ENCODE assay signal across 8 cellular contexts in the genomic region with DNA sequence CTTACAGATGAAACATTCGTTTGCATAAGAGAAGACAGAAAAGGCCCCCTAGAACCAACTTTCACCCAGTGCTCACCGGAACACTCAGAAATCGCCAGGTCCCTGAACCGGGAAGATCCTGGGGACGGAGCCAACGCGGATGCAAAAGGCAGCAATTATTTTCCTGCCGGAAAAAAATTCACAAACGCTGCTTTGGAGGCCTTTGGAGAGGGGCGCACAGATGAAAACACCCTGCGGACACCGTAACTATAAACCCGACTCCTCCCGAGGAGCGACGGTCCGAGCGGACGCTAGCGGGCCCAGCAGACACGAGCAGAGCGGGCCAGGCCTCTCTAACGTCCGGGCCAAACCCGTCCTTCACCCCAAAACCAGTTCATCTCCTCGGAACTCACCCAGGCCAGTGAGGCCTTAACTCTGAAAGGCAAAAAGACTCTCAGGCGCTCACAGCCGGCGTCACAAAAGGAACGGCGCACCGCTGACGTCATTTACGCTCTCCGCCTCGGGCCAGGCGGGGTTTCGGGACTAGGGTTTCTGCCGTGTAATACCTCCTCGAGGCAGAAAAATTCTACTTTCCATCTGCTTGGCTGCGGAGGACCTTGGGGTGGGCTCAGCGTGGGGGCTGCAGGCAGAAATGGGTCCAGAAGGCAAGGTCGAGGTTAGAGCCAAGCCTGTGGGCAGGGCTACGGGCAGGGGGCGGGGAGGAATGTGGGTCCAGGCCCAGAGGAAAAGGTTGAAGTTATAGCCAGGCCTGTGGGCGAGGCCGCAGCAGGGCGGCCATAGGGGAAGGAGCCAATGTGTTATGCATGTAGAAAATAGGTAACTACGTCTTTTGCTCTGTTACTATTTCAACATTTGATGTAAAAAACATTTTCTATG. TPM values are rescaled to one million over a fixed set of nuclear protein-coding genes. Genes with fewer than 3 reads are reported as not detected.
DNase-seq lines count a peak whose midpoint lies in the region; ATAC-seq and TF ChIP-seq lines count a peak whose summit lies in the region.

A gene (minus strand): TSS at position 463 of the 876 bp plus-strand sequence. CDS start 2,413 bp downstream, outside the sequence.

- H3K9me2 ChIP-seq in PC-9 (ENCODE audit: insufficient read depth), result no peaks in the 10 kb centered on the region

- peaks cover 34% of the 10 kb centered on the region for H3K36me3 Mint-ChIP-seq in activated T-cell treated with anti-CD3 and anti-CD28 coated beads, Interleukin-2, amount 50 U/mL, for 4 hours (ENCODE audit: insufficient read depth)

- POLR2A ChIA-PET in AG04449 (lab: Yijun Ruan, JAX) (no interaction called here), PC-9 (lab: Charles Lee; ENCODE audit: unreplicated experiment) (no interaction called here)

- H3K4me1 ChIP-seq in PC-9 (replicated peaks; ENCODE audit: insufficient read depth) (peaks cover 10% of the 10 kb centered on the region; the same call in 1 of the 2 replicates), esophagus (ENCODE audit: control insufficient read depth in 2 of 2, insufficient read depth in 2 of 2, low read length in 1 of 2) (no peaks in the 10 kb centered on the region), mucosa of rectum (ENCODE audit: control insufficient read depth in 2 of 2, insufficient read depth in 2 of 2, low read length in 2 of 2) (peaks cover 0 to 6% of the 10 kb centered on the region in 2 donors)

- H4K20me1 ChIP-seq in PC-9 (ENCODE audit: insufficient read depth), result no peaks in the 10 kb centered on the region

- peak; percentile 77 for ATAC-seq in GM18909 (IDR thresholded peaks at IDR 0.05; ENCODE audit: poor library complexity, unreplicated experiment)
- ATAC-seq in activated T-cell treated with anti-CD3 and anti-CD28 coated beads, Interleukin-2, amount 50 U/mL, for 4 hours, result peak; percentile 93 to 97

- no TSS peak for BruUV-seq in PC-9 (replicated peaks; lab: Mats Ljungman, UMichigan)

- H3K9ac ChIP-seq in mucosa of rectum (ENCODE audit: low read depth in 1 of 2, low read length in 2 of 2), result peak within 1 kb of the TSS; percentile 94 to 97

- H3K9me3 ChIP-seq in PC-9 (ENCODE audit: insufficient read depth, low read depth) (peaks cover 50% of the 10 kb centered on the region), esophagus (ENCODE audit: control insufficient read depth in 2 of 2, insufficient read depth in 1 of 2, low read depth in 1 of 2, low read length in 1 of 2) (peaks cover 0 to 6% of the 10 kb centered on the region in 2 donors), mucosa of rectum (ENCODE audit: control insufficient read depth in 2 of 2, low read length in 2 of 2) (peaks cover 6 to 9% of the 10 kb centered on the region in 2 donors)

- H3K36me3 ChIP-seq in PC-9 (ENCODE audit: low read depth) (peaks cover 38% of the 10 kb centered on the region), esophagus (ENCODE audit: control insufficient read depth in 2 of 2, insufficient read depth in 2 of 2, low read length in 1 of 2) (peaks cover 16 to 24% of the 10 kb centered on the region in 2 donors), mucosa of rectum (ENCODE audit: control insufficient read depth in 2 of 2, insufficient read depth in 2 of 2, low read length in 2 of 2) (peaks cover 26 to 27% of the 10 kb centered on the region in 2 donors)

- H3K4me3 ChIP-seq in AG04449 (ENCODE audit: low read depth, low read length) (peak within 1 kb of the TSS; percentile 93), PC-9 (peak within 1 kb of the TSS; percentile 90), esophagus (ENCODE audit: low read depth in 1 of 2, low read length in 2 of 2) (peak within 1 kb of the TSS; percentile 68 to 89), mucosa of rectum (ENCODE audit: low read length in 2 of 2) (peak within 1 kb of the TSS; percentile 88 to 90)

- intact Hi-C loops in PC-9 (cut with micrococcal nuclease; ENCODE audit: unreplicated experiment), result no loop called here

- peak within 1 kb of the TSS; percentile 91 for H3K27ac ChIP-seq in PC-9
- peak within 1 kb of the TSS; percentile 98 to 99 for H3K27ac ChIP-seq in esophagus (ENCODE audit: low read depth in 2 of 2, low read length in 1 of 2)
- H3K27ac ChIP-seq in mucosa of rectum (ENCODE audit: low read depth in 2 of 2, low read length in 2 of 2), result peak within 1 kb of the TSS; percentile 93 to 95

- peaks cover 22% of the 10 kb centered on the region for H3K4me1 Mint-ChIP-seq in activated T-cell treated with anti-CD3 and anti-CD28 coated beads, Interleukin-2, amount 50 U/mL, for 4 hours (ENCODE audit: low read depth)

- TF ChIP-seq CTCF in AG04449 (IDR thresholded peaks at IDR 0.05; ENCODE audit: insufficient read depth, low read length, missing control alignments), result no peak
- TF ChIP-seq CTCF in PC-9 (conservative IDR thresholded peaks at IDR 0.05), result no peak

- H3K27me3 ChIP-seq in PC-9 (ENCODE audit: insufficient read depth, low read depth) (0 out of 2 replicates have a peak, but pooled peaks cover 3% of the 10 kb centered on the region), esophagus (ENCODE audit: control insufficient read depth in 1 of 2, insufficient read depth in 2 of 2, low read length in 2 of 2) (no peaks in the 10 kb centered on the region), mucosa of rectum (ENCODE audit: control insufficient read depth in 2 of 2, insufficient read depth in 2 of 2, low read length in 2 of 2) (no peaks in the 10 kb centered on the region)

- H3K4me2 ChIP-seq in PC-9, result peak within 1 kb of the TSS; percentile 89

- no peaks in the 10 kb centered on the region for H3F3A ChIP-seq in PC-9 (ENCODE audit: insufficient read depth, low read depth)

- DNase-seq in AG04449 (ENCODE audit: low read depth, low spot score), result peak; percentile 37
- peak in 73 of 76 experiments; percentile 11 to 85 (median 65) for DNase-seq in HUDEP-2 (lab: John Stamatoyannopoulos, UW; ENCODE audit: unreplicated experiment in 76 of 76)
- DNase-seq in PC-9, result peak; percentile 80 to 81
- peak; percentile 80 for DNase-seq in activated T-cell treated with anti-CD3 and anti-CD28 coated beads, Interleukin-2, amount 50 U/mL, for 4 hours
- DNase-seq in stimulated activated CD8-positive, alpha-beta memory T cell treated with anti-CD3 and anti-CD28 coated beads, Interleukin-4, amount 100 ng/mL, for 24 hours (ENCODE audit: low read depth), result peak; percentile 79

- H3K4me3 Mint-ChIP-seq in activated T-cell treated with anti-CD3 and anti-CD28 coated beads, Interleukin-2, amount 50 U/mL, for 4 hours, result peak within 1 kb of the TSS; percentile 98

- peaks cover 25% of the 10 kb centered on the region for H3K79me2 ChIP-seq in PC-9 (ENCODE audit: low read depth)

- WGBS in esophagus, 2 donors, result 1% methylated on average over 49 of the region's 49 CpGs

- peak within 1 kb of the TSS; percentile 96 for H2AFZ ChIP-seq in PC-9

- peaks cover 23% of the 10 kb centered on the region for H3K9me3 Mint-ChIP-seq in activated T-cell treated with anti-CD3 and anti-CD28 coated beads, Interleukin-2, amount 50 U/mL, for 4 hours

- CTCF ChIA-PET in AG04449 (lab: Yijun Ruan, JAX), result no interaction called here
- CTCF ChIA-PET in PC-9 (lab: Charles Lee), result no interaction called here

- no peaks in the 10 kb centered on the region for H3K27me3 Mint-ChIP-seq in activated T-cell treated with anti-CD3 and anti-CD28 coated beads, Interleukin-2, amount 50 U/mL, for 4 hours (ENCODE audit: low read depth)

RNA-seq across cellular contexts. Expression of the gene that starts here (rescaled TPM):
- 16.1 and 24.0 TPM in 2 replicates for total RNA-seq in PC-9 (2021)
- total RNA-seq in activated T-cell treated with anti-CD3 and anti-CD28 coated beads, Interleukin-2, amount 50 U/mL, for 4 hours, result 10 to 100 TPM; 11.4 to 12.8 (median 12.4) TPM
- polyA plus RNA-seq in esophagus, result 10 to 100 TPM; 13.2 to 17.5 TPM

Comparison
In these comparisons a context has a peak if more than half of its experiments do, and no peak if none do; other contexts are left out.
1. Peak in every context shown above with its lines: DNase-seq, ATAC-seq, H3K4me3 ChIP-seq and H3K27ac ChIP-seq.